In the genomic region with DNA sequence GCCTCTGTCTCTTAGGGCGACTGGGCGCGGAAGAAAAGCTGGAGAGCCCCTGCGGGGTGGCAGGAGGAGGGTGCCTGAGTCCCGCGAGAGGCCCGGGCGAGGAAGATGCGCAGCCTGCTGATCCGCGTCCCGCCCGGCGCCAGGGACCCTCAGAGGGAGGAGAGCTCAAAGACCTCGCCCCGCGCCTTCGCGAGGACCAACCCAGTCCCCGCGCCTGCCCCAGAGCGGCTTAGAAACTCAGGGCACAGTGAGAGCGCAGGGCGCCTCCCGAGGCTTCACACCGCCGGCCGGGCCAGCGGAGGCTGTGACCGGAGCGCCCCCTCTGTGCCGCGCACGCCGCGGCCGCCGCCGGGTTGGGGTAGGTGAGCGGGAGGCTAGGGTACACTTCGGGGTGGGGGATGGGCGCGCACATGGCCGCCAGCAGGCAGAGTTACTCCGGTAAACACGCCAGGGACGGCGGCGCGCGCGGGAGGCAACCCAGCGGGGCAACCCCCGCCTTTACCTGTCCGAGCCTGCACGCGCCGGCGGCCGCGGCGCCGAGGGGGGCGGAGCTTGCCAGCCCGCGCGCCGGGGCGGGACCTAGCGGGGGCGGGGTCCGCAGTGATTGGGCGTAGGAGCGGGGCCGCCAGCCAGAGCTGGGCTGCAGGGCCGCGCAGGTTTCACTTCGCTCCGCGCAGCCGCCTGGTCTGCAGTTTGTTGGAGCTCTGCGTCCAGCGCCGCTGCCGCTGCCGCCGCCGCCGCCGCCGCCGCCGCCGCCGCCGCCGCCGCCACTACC, we compare ENCODE assay signal across 8 cellular contexts. TPM values are rescaled to one million over a fixed set of nuclear protein-coding genes. Genes with fewer than 3 reads are reported as not detected.
DNase-seq lines count a peak whose midpoint lies in the region; ATAC-seq and TF ChIP-seq lines count a peak whose summit lies in the region.

A gene with protein sequence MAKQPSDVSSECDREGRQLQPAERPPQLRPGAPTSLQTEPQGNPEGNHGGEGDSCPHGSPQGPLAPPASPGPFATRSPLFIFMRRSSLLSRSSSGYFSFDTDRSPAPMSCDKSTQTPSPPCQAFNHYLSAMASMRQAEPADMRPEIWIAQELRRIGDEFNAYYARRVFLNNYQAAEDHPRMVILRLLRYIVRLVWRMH (plus strand): TSS at position 662 of the 775 bp plus-strand sequence. CDS start 2,832 bp downstream, outside the sequence.

- ATAC-seq in omental fat pad (ENCODE audit: low FRiP score), result peak; percentile 75

- DNase-seq in HFF-Myc (ENCODE audit: extremely low read depth, low read depth), result peak; percentile 42
- DNase-seq in NAMALWA (ENCODE audit: low spot score), result peak; percentile 91
- DNase-seq in SK-N-DZ (ENCODE audit: low spot score), result peak; percentile 90
- DNase-seq in activated naive CD4-positive, alpha-beta T cell treated with Interleukin-2 at 50 U/mL for 16 hours, result peak; percentile 90
- peak; percentile 83 for DNase-seq in globus pallidus (ENCODE audit: low spot score)
- peak; percentile 66 for DNase-seq in omental fat pad (ENCODE audit: low spot score)
- DNase-seq in testis, result peak; percentile 94

- H3K4me3 ChIP-seq in GM08714 (ENCODE audit: low read length) (peak within 1 kb of the TSS; percentile 77), HFF-Myc (replicated peaks; ENCODE audit: low read depth, low read length) (peak within 1 kb of the TSS; percentile 94), testis (peak within 1 kb of the TSS; percentile 77 to 79)

- 0% methylated on average over 57 of the region's 98 CpGs; no CpG with 5 or more reads in 1 of the 2 donors for WGBS in testis, 2 donors

- H3K4me1 ChIP-seq in testis, result peaks cover 6% of the 10 kb centered on the region

- no peaks in the 10 kb centered on the region for H3K9me3 ChIP-seq in testis

- H3K36me3 ChIP-seq in testis (ENCODE audit: low read depth, missing control alignments), result no peaks in the 10 kb centered on the region

- H3K27ac ChIP-seq in testis, result peak within 1 kb of the TSS; percentile 53 to 80

- peak; percentile 32 for TF ChIP-seq POLR2A in testis (IDR thresholded peaks at IDR 0.05)

- intact Hi-C loops in testis (cut with DNase I; ENCODE audit: low total_unique reads), result no loop called here

- no peaks in the 10 kb centered on the region for H3K27me3 ChIP-seq in testis

- peak; percentile 13 for TF ChIP-seq CTCF in HFF-Myc (IDR thresholded peaks at IDR 0.05; ENCODE audit: low read depth, low read length, missing control alignments)
- TF ChIP-seq CTCF in omental fat pad (IDR thresholded peaks at IDR 0.05), result no peak
- no peak for TF ChIP-seq CTCF in testis (IDR thresholded peaks at IDR 0.05)

RNA-seq across cellular contexts. Expression of the gene that starts here (rescaled TPM):
- 18.6 and 19.4 TPM in 2 replicates for polyA plus RNA-seq in SK-N-DZ (2014; cell fraction: cytosol; rRNA removed)
- 14.6 and 27.2 TPM in 2 replicates for polyA plus RNA-seq in SK-N-DZ (2014; cell fraction: nucleus; rRNA removed)
- total RNA-seq in omental fat pad (10 to 100 TPM; 16.1 to 20.2 (median 17.9) TPM), testis (10 to 100 TPM; 29.3 to 41.7 TPM)
- 26.4 TPM for polyA plus RNA-seq in testis (ENCODE audit: insufficient read depth, low read depth, low replicate concordance)

Comparison
In these comparisons a context has a peak if more than half of its experiments do, and no peak if none do; other contexts are left out.
1. Peak in every context shown above with its lines: DNase-seq, ATAC-seq, H3K4me3 ChIP-seq and H3K27ac ChIP-seq.
2. DNase-seq: peak in every context shown above with its lines; median percentile 94 in testis; 91 in NAMALWA; 90 in SK-N-DZ; 90 in activated naive CD4-positive, alpha-beta T cell treated with Interleukin-2 at 50 U/mL for 16 hours; 83 in globus pallidus; 66 in omental fat pad; 42 in HFF-Myc.